Comparison of ENCODE assay signal across 19 cellular contexts in the genomic region with DNA sequence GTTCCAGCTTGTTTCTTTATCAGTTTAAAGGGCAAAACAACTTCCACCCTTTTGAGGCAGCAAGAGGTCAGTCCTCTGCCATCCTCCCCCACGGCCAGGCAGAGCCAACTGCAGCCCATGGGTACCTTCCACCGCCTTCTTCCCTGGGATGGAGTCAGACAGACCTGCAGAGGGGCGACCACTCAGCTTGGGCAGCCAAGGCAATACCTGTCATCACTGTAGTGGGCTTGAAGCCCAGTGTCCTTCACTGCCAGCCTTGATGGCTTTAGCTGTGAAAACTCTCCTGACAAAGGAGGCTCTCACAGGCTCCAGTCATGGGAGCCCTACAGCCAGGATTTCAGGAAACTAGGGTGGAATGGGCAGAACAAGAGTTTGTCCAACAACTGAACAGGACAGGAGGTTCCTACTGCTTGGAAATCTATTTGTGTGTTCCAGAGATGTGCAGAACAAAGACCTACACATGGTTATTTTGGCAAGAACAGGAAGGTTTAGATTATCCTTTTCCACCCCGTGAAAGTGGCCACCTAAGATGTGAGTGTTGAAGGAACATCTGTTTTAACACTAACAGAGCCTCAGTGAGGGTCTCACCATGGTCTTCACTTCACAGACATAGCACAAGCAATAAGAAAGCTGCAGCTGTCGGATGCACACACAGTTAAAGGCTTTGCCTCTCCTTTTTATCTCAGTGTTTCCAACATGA.
"Had no signal": no experiment of that assay in that cellular context is flagged by ENCODE, and none has a peak within 500 bp of the region (broad histone marks: within the 10 kb centered on the region; RNA-seq: fewer than 3 reads in every experiment).

No MANE protein-coding gene starts in this region.

- H3K36me3 ChIP-seq: neural progenitor cell, pancreas, suprapubic skin had no signal

- ATAC-seq: activated CD4-positive, CD25-positive, alpha-beta regulatory T cell treated with anti-CD3 and anti-CD28 coated beads, Interleukin-2, amount 50 U/mL, for 24 hours; left colon; pancreas had no signal

- H3K9me3 ChIP-seq: pancreas, suprapubic skin had no signal

- H3K4me1 ChIP-seq: neural progenitor cell, pancreas had no signal

- H3K27ac Mint-ChIP-seq: activated naive CD8-positive, alpha-beta T cell treated with anti-CD3 and anti-CD28 coated beads, Interleukin-2, amount 10 ng/mL, durations not matched to agents 7 days and 5 days; activated T-helper 1 cell treated with anti-CD3 and anti-CD28 coated beads, Interleukin-12 subunit alpha, Interleukin-12 subunit beta, Interleukin-2, Interleukin-4 antibody, amounts not matched to agents 30 ng/mL and 10 ng/mL and 1 ng/mL, durations not matched to agents 14 hours and 24 hours and 36 hours; neural progenitor cell; stimulated activated naive CD8-positive, alpha-beta T cell treated with anti-CD3 and anti-CD28 coated beads, Interleukin-15, Interleukin-2, amounts not matched to agents 100 ng/mL and 50 ng/mL, for 24 hours had no signal

- H3K9ac ChIP-seq: neural progenitor cell had no signal

- H3K36me3 Mint-ChIP-seq: activated naive CD8-positive, alpha-beta T cell treated with anti-CD3 and anti-CD28 coated beads, Interleukin-2, amount 10 ng/mL, durations not matched to agents 7 days and 5 days; naive B cell; neural progenitor cell had no signal

- H3K4me2 ChIP-seq: neural progenitor cell, smooth muscle cell had no signal

- FAIRE-seq: pancreas had no signal

- H3K4me3 ChIP-seq: neural progenitor cell, pancreas, smooth muscle cell, suprapubic skin had no signal

- H3K9me3 Mint-ChIP-seq: activated naive CD8-positive, alpha-beta T cell treated with anti-CD3 and anti-CD28 coated beads, Interleukin-2, amount 10 ng/mL, durations not matched to agents 7 days and 5 days; activated T-helper 1 cell treated with anti-CD3 and anti-CD28 coated beads, Interleukin-12 subunit alpha, Interleukin-12 subunit beta, Interleukin-2, Interleukin-4 antibody, amounts not matched to agents 30 ng/mL and 10 ng/mL and 1 ng/mL, durations not matched to agents 14 hours and 24 hours and 36 hours; naive B cell; stimulated activated naive CD8-positive, alpha-beta T cell treated with anti-CD3 and anti-CD28 coated beads, Interleukin-15, Interleukin-2, amounts not matched to agents 100 ng/mL and 50 ng/mL, for 24 hours had no signal

- H3K27me3 ChIP-seq: neural progenitor cell, pancreas, suprapubic skin had no signal

- H3K27ac ChIP-seq: epithelial cell of prostate, neural progenitor cell, pancreas, suprapubic skin had no signal

- H3K4me3 Mint-ChIP-seq: activated naive CD8-positive, alpha-beta T cell treated with anti-CD3 and anti-CD28 coated beads, Interleukin-2, amount 10 ng/mL, durations not matched to agents 7 days and 5 days; activated T-helper 1 cell treated with anti-CD3 and anti-CD28 coated beads, Interleukin-12 subunit alpha, Interleukin-12 subunit beta, Interleukin-2, Interleukin-4 antibody, amounts not matched to agents 30 ng/mL and 10 ng/mL and 1 ng/mL, durations not matched to agents 14 hours and 24 hours and 36 hours; naive B cell; neural progenitor cell; stimulated activated naive CD8-positive, alpha-beta T cell treated with anti-CD3 and anti-CD28 coated beads, Interleukin-15, Interleukin-2, amounts not matched to agents 100 ng/mL and 50 ng/mL, for 24 hours had no signal

- DNase-seq: activated naive CD4-positive, alpha-beta T cell; activated naive CD8-positive, alpha-beta T cell treated with anti-CD3 and anti-CD28 coated beads, Interleukin-2, amount 10 ng/mL, durations not matched to agents 7 days and 5 days; dermis blood vessel endothelial cell; foreskin melanocyte; head of caudate nucleus; left colon; naive B cell; pancreas; retina; stimulated activated CD4-positive, alpha-beta T cell treated with anti-CD3 and anti-CD28 coated beads, Interleukin-4, amount 100 ng/mL, for 4 hours; stimulated activated CD8-positive, alpha-beta memory T cell treated with anti-CD3 and anti-CD28 coated beads, Interleukin-4, amount 100 ng/mL, for 48 hours; T-helper 9 cell had no signal
